Comparison of ENCODE assay signal across 19 cellular contexts in the genomic region with DNA sequence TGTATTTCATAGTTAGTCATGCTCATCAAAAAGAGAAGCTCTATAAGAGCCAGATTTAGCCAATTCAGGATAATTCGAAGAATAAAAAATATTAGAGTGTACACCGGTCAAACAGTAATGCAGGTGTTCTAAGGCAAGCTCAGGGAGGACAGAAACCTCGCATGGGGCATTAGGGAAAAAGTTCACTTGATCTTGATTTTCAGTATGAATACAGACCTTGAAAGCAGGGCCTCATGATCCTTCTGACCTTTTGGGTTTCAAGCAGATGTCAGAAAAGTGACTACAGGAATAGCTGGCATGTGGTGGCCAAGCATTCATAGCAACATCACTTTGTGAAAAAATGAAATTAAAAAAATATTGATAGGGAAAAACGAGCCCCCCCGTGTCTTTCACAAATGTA.
DNase-seq lines count a peak whose midpoint lies in the region; ATAC-seq and TF ChIP-seq lines count a peak whose summit lies in the region.
"Had no signal": no experiment of that assay in that cellular context is flagged by ENCODE, and none has a peak within 500 bp of the region (broad histone marks: within the 10 kb centered on the region; RNA-seq: fewer than 3 reads in every experiment).

No MANE protein-coding gene starts in this region.

- no peaks in the 10 kb centered on the region for H3K9me3 ChIP-seq in MM.1S (replicated peaks; ENCODE audit: insufficient read depth, low read length)
- no peaks in the 10 kb centered on the region for H3K9me3 ChIP-seq in OCI-LY3 (ENCODE audit: insufficient read depth, low read length)
- H3K9me3 ChIP-seq in right atrium auricular region = peaks cover 0 to 21% of the 10 kb centered on the region in 2 donors
- H3K9me3 ChIP-seq: A549, Caco-2 had no signal

- no peaks in the 10 kb centered on the region for H4K20me1 ChIP-seq in MM.1S (ENCODE audit: insufficient read depth, low read length)
- H4K20me1 ChIP-seq in OCI-LY3 (ENCODE audit: insufficient read depth, low read length) = no peaks in the 10 kb centered on the region
- H4K20me1 ChIP-seq: BLaER1 treated with 17β-estradiol and CSF1 and Interleukin-3, amounts not matched to agents 10 nM and 100 nM had no signal

- no peak for TF ChIP-seq CTCF in GM06990 (IDR thresholded peaks at IDR 0.05; ENCODE audit: insufficient read depth, low read length, poor library complexity, severe bottlenecking)
- no peak for TF ChIP-seq CTCF in MM.1S (IDR thresholded peaks at IDR 0.05; ENCODE audit: low read length)
- TF ChIP-seq CTCF in OCI-LY3 (IDR thresholded peaks at IDR 0.05; ENCODE audit: low read depth, low read length) = no peak
- no peak for TF ChIP-seq CTCF in right atrium auricular region (IDR thresholded peaks at IDR 0.05)

- H3K4me2 ChIP-seq in MM.1S (ENCODE audit: low read depth, low read length) = no peak overlapping the region
- H3K4me2 ChIP-seq in OCI-LY3 (ENCODE audit: low read length) = 0 out of 2 replicates have a peak overlapping the region, but pooled peaks have one; percentile 4
- H3K4me2 ChIP-seq: A549; BLaER1 treated with 17β-estradiol and CSF1 and Interleukin-3, amounts not matched to agents 10 nM and 100 nM had no signal

- H3K36me3 ChIP-seq in GM06990 (ENCODE audit: control insufficient read depth, insufficient read depth, low read length) (no peaks in the 10 kb centered on the region), MM.1S (replicated peaks; ENCODE audit: insufficient read depth, low read length) (no peaks in the 10 kb centered on the region), OCI-LY3 (replicated peaks; ENCODE audit: low read depth, low read length) (no peaks in the 10 kb centered on the region), right atrium auricular region (no peaks in the 10 kb centered on the region)

- H3K9ac ChIP-seq in MM.1S (ENCODE audit: low read length) (no peak overlapping the region), OCI-LY3 (ENCODE audit: low read length) (no peak overlapping the region)
- H3K9ac ChIP-seq: BLaER1 treated with 17β-estradiol and CSF1 and Interleukin-3, amounts not matched to agents 10 nM and 100 nM had no signal

- H3K4me1 ChIP-seq in MM.1S (ENCODE audit: low read length) = peaks cover 24% of the 10 kb centered on the region
- H3K4me1 ChIP-seq in OCI-LY3 (ENCODE audit: low read length) = peaks cover 17% of the 10 kb centered on the region
- no peaks in the 10 kb centered on the region for H3K4me1 ChIP-seq in right atrium auricular region
- H3K4me1 ChIP-seq: A549, Caco-2 had no signal

- H2AFZ ChIP-seq in MM.1S (ENCODE audit: low read length) (no peak overlapping the region), OCI-LY3 (ENCODE audit: low read depth, low read length) (no peak overlapping the region)

- H3K27ac ChIP-seq in MM.1S (ENCODE audit: low read length) (peak overlapping the region; percentile 1; the same call in 1 of the 2 replicates), OCI-LY3 (ENCODE audit: low read length) (no peak overlapping the region), right atrium auricular region (no peak overlapping the region)
- H3K27ac ChIP-seq: 22Rv1; A549; BLaER1 treated with 17β-estradiol and CSF1 and Interleukin-3, amounts not matched to agents 10 nM and 100 nM; C4-2B had no signal

- ATAC-seq in HG02870 (IDR thresholded peaks at IDR 0.05; ENCODE audit: unreplicated experiment) = peak; percentile 60
- ATAC-seq in activated CD4-positive, CD25-positive, alpha-beta regulatory T cell treated with anti-CD3 and anti-CD28 coated beads, Interleukin-2, amount 50 U/mL, for 24 hours = no peak
- ATAC-seq in HG03565 (IDR thresholded peaks at IDR 0.05; ENCODE audit: unreplicated experiment) = no peak
- ATAC-seq: A549; CD8-positive, alpha-beta T cell; GM12878 had no signal

- no peaks in the 10 kb centered on the region for H3K27me3 ChIP-seq in GM06990 (replicated peaks; ENCODE audit: control insufficient read depth, insufficient read depth, low read length)
- no peaks in the 10 kb centered on the region for H3K27me3 ChIP-seq in MM.1S (replicated peaks; ENCODE audit: insufficient read depth, low read length)
- no peaks in the 10 kb centered on the region for H3K27me3 ChIP-seq in OCI-LY3 (ENCODE audit: low read depth, low read length)
- no peaks in the 10 kb centered on the region for H3K27me3 ChIP-seq in right atrium auricular region
- H3K27me3 ChIP-seq: BLaER1 treated with 17β-estradiol and CSF1 and Interleukin-3, amounts not matched to agents 10 nM and 100 nM had no signal

- DNase-seq in GM06990 (ENCODE audit: extremely low read depth, insufficient read length) = peak; percentile 3
- peak; percentile 14 for DNase-seq in MM.1S
- no peak for DNase-seq in right atrium auricular region (ENCODE audit: low spot score)
- DNase-seq: AML-193; Caco-2; Calu3; CD4-positive, alpha-beta T cell; CD8-positive, alpha-beta T cell; DMS79 treated with DMSO at 0.1 percent for 48 hours; GF-D8 had no signal

- no peaks in the 10 kb centered on the region for H3K9me2 ChIP-seq in MM.1S (replicated peaks; ENCODE audit: insufficient read depth, low read length)

- no peaks in the 10 kb centered on the region for H3F3A ChIP-seq in MM.1S (ENCODE audit: insufficient read depth, low read length)

- H3K4me3 ChIP-seq in GM06990 (replicated peaks; ENCODE audit: low read depth, low read length) (no peak overlapping the region), MM.1S (ENCODE audit: low read length) (no peak overlapping the region), OCI-LY3 (ENCODE audit: low read length) (no peak overlapping the region), right atrium auricular region (no peak overlapping the region)
- H3K4me3 ChIP-seq: A549; BLaER1 treated with 17β-estradiol and CSF1 and Interleukin-3, amounts not matched to agents 10 nM and 100 nM; GM12878 had no signal

- H3K79me2 ChIP-seq in MM.1S (ENCODE audit: low read length) (no peaks in the 10 kb centered on the region), OCI-LY3 (ENCODE audit: low read length) (no peaks in the 10 kb centered on the region)
